In the genomic region with DNA sequence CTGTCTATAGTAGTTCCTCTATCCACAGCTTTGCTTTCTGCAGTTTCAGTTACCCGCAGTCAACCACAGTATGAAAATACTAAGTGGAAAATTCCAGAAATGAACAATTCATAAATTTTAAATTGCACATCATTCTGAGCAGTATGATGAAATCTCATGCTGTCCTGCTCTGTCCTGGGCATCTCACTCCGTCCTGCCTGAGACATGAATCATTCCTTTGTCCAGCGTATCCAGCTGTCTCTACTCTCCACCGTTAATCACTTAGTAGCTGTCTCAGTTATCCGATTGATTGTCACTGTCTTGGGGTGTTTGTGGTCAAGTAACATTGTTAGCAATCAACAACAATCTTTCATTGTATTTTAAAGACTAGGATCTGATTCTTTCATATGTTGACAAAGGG, we compare ENCODE assay signal across 16 cellular contexts. TPM values are rescaled to one million over a fixed set of nuclear protein-coding genes. Genes with fewer than 3 reads are reported as not detected.
A peak's percentile ranks its signal among the peaks of the same experiment; 100 is the strongest.
DNase-seq lines count a peak whose midpoint lies in the region; ATAC-seq and TF ChIP-seq lines count a peak whose summit lies in the region.
"Had no signal": no experiment of that assay in that cellular context is flagged by ENCODE, and none has a peak within 500 bp of the region (broad histone marks: within the 10 kb centered on the region; RNA-seq: fewer than 3 reads in every experiment).

No MANE protein-coding gene starts in this region.

- intact Hi-C loops in adrenal gland (cut with DNase I), result no loop called here
- intact Hi-C loops in left colon (cut with DNase I, micrococcal nuclease), result no loop called here

- no peaks in the 10 kb centered on the region for H3K36me3 Mint-ChIP-seq in stimulated activated naive B cell treated with anti-CD40 and anti-IgM and Interleukin-4, amounts not matched to agents 10 μg/mL and 1 μg/mL and 100 μg/mL, for 72 hours
- H3K36me3 Mint-ChIP-seq in activated CD4-positive, alpha-beta T cell treated with anti-CD3 and anti-CD28 coated beads, Interleukin-2, amount 10 ng/mL, durations not matched to agents 7 days and 5 days (ENCODE audit: low read depth), result no peaks in the 10 kb centered on the region
- H3K36me3 Mint-ChIP-seq: natural killer cell had no signal

- H3K27me3 ChIP-seq in adrenal gland, result no peaks in the 10 kb centered on the region

- peaks cover 8 to 16% of the 10 kb centered on the region in 2 donors for H3K27me3 Mint-ChIP-seq in stimulated activated naive B cell treated with anti-CD40 and anti-IgM and Interleukin-4, amounts not matched to agents 10 μg/mL and 1 μg/mL and 100 μg/mL, for 72 hours
- peaks cover 19% of the 10 kb centered on the region for H3K27me3 Mint-ChIP-seq in activated CD4-positive, alpha-beta T cell treated with anti-CD3 and anti-CD28 coated beads, Interleukin-2, amount 10 ng/mL, durations not matched to agents 7 days and 5 days

- peak overlapping the region; percentile 37 for H3K27ac Mint-ChIP-seq in stimulated activated naive B cell treated with anti-CD40 and anti-IgM and Interleukin-4, amounts not matched to agents 10 μg/mL and 1 μg/mL and 100 μg/mL, for 72 hours
- H3K27ac Mint-ChIP-seq in activated CD4-positive, alpha-beta T cell treated with anti-CD3 and anti-CD28 coated beads, Interleukin-2, amount 10 ng/mL, durations not matched to agents 7 days and 5 days, result no peak overlapping the region
- H3K27ac Mint-ChIP-seq: natural killer cell had no signal

- no peak for TF ChIP-seq POLR2A in adrenal gland (IDR thresholded peaks at IDR 0.05)

- ATAC-seq in stimulated activated naive B cell treated with anti-CD40 and anti-IgM and Interleukin-4, amounts not matched to agents 10 μg/mL and 1 μg/mL and 100 μg/mL, for 72 hours (replicated peaks), result no peak
- ATAC-seq in left colon, result no peak
- ATAC-seq: natural killer cell had no signal

- no peaks in the 10 kb centered on the region for H3K4me1 Mint-ChIP-seq in stimulated activated naive B cell treated with anti-CD40 and anti-IgM and Interleukin-4, amounts not matched to agents 10 μg/mL and 1 μg/mL and 100 μg/mL, for 72 hours
- H3K4me1 Mint-ChIP-seq in activated CD4-positive, alpha-beta T cell treated with anti-CD3 and anti-CD28 coated beads, Interleukin-2, amount 10 ng/mL, durations not matched to agents 7 days and 5 days, result no peaks in the 10 kb centered on the region
- H3K4me1 Mint-ChIP-seq: natural killer cell had no signal

- DNase-seq in adrenal gland (peak in 6 of 7 donors; percentile 21 to 68 (median 40)), glomerular visceral epithelial cell (ENCODE audit: extremely low spot score) (peak; percentile 8), DMS 273 treated with DMSO at 0.1 percent for 48 hours (lab: John Stamatoyannopoulos, UW) (no peak), left colon (no peak)
- DNase-seq in stimulated activated naive B cell treated with anti-CD40 and anti-IgM and Interleukin-4, amounts not matched to agents 10 μg/mL and 1 μg/mL and 100 μg/mL, for 72 hours, result no peak
- DNase-seq in activated CD4-positive, alpha-beta T cell treated with anti-CD3 and anti-CD28 coated beads, Interleukin-2, amount 10 ng/mL, durations not matched to agents 7 days and 5 days, result no peak
- DNase-seq: activated CD8-positive, alpha-beta memory T cell treated with anti-CD3 and anti-CD28 coated beads for 24 hours; activated naive CD4-positive, alpha-beta T cell treated with Interleukin-2 at 50 U/mL for 16 hours; Calu3; natural killer cell; NCI-H1092; NCI-H524 treated with DMSO at 0.1 percent for 48 hours; SHP77 treated with DMSO at 0.1 percent for 48 hours had no signal

- H3K9me3 Mint-ChIP-seq in stimulated activated naive B cell treated with anti-CD40 and anti-IgM and Interleukin-4, amounts not matched to agents 10 μg/mL and 1 μg/mL and 100 μg/mL, for 72 hours, result no peaks in the 10 kb centered on the region
- no peaks in the 10 kb centered on the region for H3K9me3 Mint-ChIP-seq in activated CD4-positive, alpha-beta T cell treated with anti-CD3 and anti-CD28 coated beads, Interleukin-2, amount 10 ng/mL, durations not matched to agents 7 days and 5 days
- H3K9me3 Mint-ChIP-seq: natural killer cell had no signal

- no peak overlapping the region for H3K4me3 ChIP-seq in HEK293 (ENCODE audit: low read depth, low read length)
- H3K4me3 ChIP-seq in adrenal gland, result no peak overlapping the region
- H3K4me3 ChIP-seq: skin epidermis, suprapubic skin had no signal

- H3K36me3 ChIP-seq in HEK293 (ENCODE audit: control insufficient read depth in 2 of 2, insufficient read depth in 1 of 2, low read length in 2 of 2) (no peaks in the 10 kb centered on the region), adrenal gland (replicated peaks in 1 of 2) (no peaks in the 10 kb centered on the region)
- H3K36me3 ChIP-seq: suprapubic skin had no signal

- CTCF ChIA-PET in HEK293 (lab: Yijun Ruan, JAX), result interaction anchor here (0.6 to 3.6 kb wide), 7 partner anchors 14 to 347 kb away, joined by 3 to 32 read pairs (median 5); no protein-coding TSS in a partner anchor
- CTCF ChIA-PET in activated CD4-positive, alpha-beta T cell treated with anti-CD3 and anti-CD28 coated beads, Interleukin-2, amount 10 ng/mL, durations not matched to agents 7 days and 5 days (lab: Charles Lee), result no interaction called here

- H3K4me3 Mint-ChIP-seq in stimulated activated naive B cell treated with anti-CD40 and anti-IgM and Interleukin-4, amounts not matched to agents 10 μg/mL and 1 μg/mL and 100 μg/mL, for 72 hours, result no peak overlapping the region
- no peak overlapping the region for H3K4me3 Mint-ChIP-seq in activated CD4-positive, alpha-beta T cell treated with anti-CD3 and anti-CD28 coated beads, Interleukin-2, amount 10 ng/mL, durations not matched to agents 7 days and 5 days
- H3K4me3 Mint-ChIP-seq: natural killer cell had no signal

- H3K27ac ChIP-seq in HEK293 (ENCODE audit: extremely low read depth, low read depth, low read length) (no peak overlapping the region), adrenal gland (peak overlapping the region in 2 of 5 donors; percentile 24 to 38)
- H3K27ac ChIP-seq: skin epidermis, suprapubic skin had no signal

- H3K9me3 ChIP-seq in HEK293 (ENCODE audit: control insufficient read depth, insufficient read depth, low read depth, low read length), result no peaks in the 10 kb centered on the region
- H3K9me3 ChIP-seq in adrenal gland (replicated peaks in 1 of 3), result no peaks in the 10 kb centered on the region
- H3K9me3 ChIP-seq: suprapubic skin had no signal

- POLR2A ChIA-PET in HEK293 (lab: Yijun Ruan, JAX), result no interaction called here
- POLR2A ChIA-PET in activated CD4-positive, alpha-beta T cell treated with anti-CD3 and anti-CD28 coated beads, Interleukin-2, amount 10 ng/mL, durations not matched to agents 7 days and 5 days (lab: Charles Lee), result no interaction called here

- TF ChIP-seq CTCF in HEK293 (tag by site-specific recombination; IDR thresholded peaks at IDR 0.05) (no peak), adrenal gland (IDR thresholded peaks at IDR 0.05) (no peak)

- H3K4me1 ChIP-seq in HEK293 (ENCODE audit: control insufficient read depth, insufficient read depth, low read length) (peaks cover 60% of the 10 kb centered on the region), adrenal gland (replicated peaks in 1 of 2) (peaks cover 3 to 12% of the 10 kb centered on the region in 2 donors)
- H3K4me1 ChIP-seq: suprapubic skin had no signal

- 26 to 32% (median 28%) methylated on average over 5 of the region's 5 CpGs for WGBS in adrenal gland, 4 donors

TF ChIP-seq in HEK293, 187 proteins besides CTCF, POLR2A, EP300 and RAD21:
- TF ChIP-seq ZBTB17 (tag by site-specific recombination; IDR thresholded peaks at IDR 0.05) (peak; percentile 74), ZNF175 (tag by site-specific recombination; IDR thresholded peaks at IDR 0.05) (no peak), ZNF311 (tag by site-specific recombination; IDR thresholded peaks at IDR 0.05; ENCODE audit: borderline replicate concordance) (no peak), ZNF530 (tag by site-specific recombination; IDR thresholded peaks at IDR 0.05; ENCODE audit: low read depth) (no peak), ZNF629 (tag by site-specific recombination; IDR thresholded peaks at IDR 0.05) (no peak), ZNF302 (tag by site-specific recombination; IDR thresholded peaks at IDR 0.05; ENCODE audit: low read depth) (no peak)

RNA-seq across cellular contexts. Expression of a gene that starts 50.1 kb away (rescaled TPM):
- total RNA-seq in adrenal gland (10 to 100 TPM in 7 of 8 donors, 1 to 10 TPM in 1; 7.6 to 24.3 (median 16.9) TPM), left colon (10 to 100 TPM in 1 of 2 donors, 1 to 10 TPM in 1; 7.2 to 12.3 TPM)
- 10 to 100 TPM in 2 of 3 donors, 1 to 10 TPM in 1; 8.8 to 16.2 (median 13.1) TPM for polyA plus RNA-seq in adrenal gland
- under 1 TPM; 0.40 to 0.82 TPM for total RNA-seq in activated CD4-positive, alpha-beta T cell treated with anti-CD3 and anti-CD28 coated beads, Interleukin-2, amount 10 ng/mL, durations not matched to agents 7 days and 5 days

Comparison
In these comparisons a context has a peak if more than half of its experiments do, and no peak if none do; other contexts are left out.
1. DNase-seq: peak in adrenal gland (6 of 7) and glomerular visceral epithelial cell (single experiment); none in stimulated activated naive B cell treated with anti-CD40 and anti-IgM and Interleukin-4, amounts not matched to agents 10 μg/mL and 1 μg/mL and 100 μg/mL, for 72 hours (single experiment), activated CD4-positive, alpha-beta T cell treated with anti-CD3 and anti-CD28 coated beads, Interleukin-2, amount 10 ng/mL, durations not matched to agents 7 days and 5 days (single experiment), DMS 273 treated with DMSO at 0.1 percent for 48 hours (single experiment) and left colon (0 of 2).
2. RNA of a gene that starts 50.1 kb away (total RNA-seq): 7.6 to 24.3 TPM in adrenal gland and 7.2 to 12.3 TPM in left colon; 0.40 to 0.82 TPM in activated CD4-positive, alpha-beta T cell treated with anti-CD3 and anti-CD28 coated beads, Interleukin-2, amount 10 ng/mL, durations not matched to agents 7 days and 5 days; every median in the first group is over 4 times any median in the second.